18 cellular contexts compared by ENCODE assay signal in genomic region chr4:169968999-169969398, GRCh38. TPM values are rescaled to one million over a fixed set of nuclear protein-coding genes. Genes with fewer than 3 reads are reported as not detected.
DNase-seq lines count a peak whose midpoint lies in the region; ATAC-seq and TF ChIP-seq lines count a peak whose summit lies in the region.
"Had no signal": no experiment of that assay in that cellular context is flagged by ENCODE, and none has a peak within 500 bp of the region (broad histone marks: within the 10 kb centered on the region; RNA-seq: fewer than 3 reads in every experiment).

No MANE protein-coding gene starts in this region.

- H3K9me3 Mint-ChIP-seq in activated T-cell treated with anti-CD3 and anti-CD28 coated beads, Interleukin-2, amount 50 U/mL, for 72 hours = no peaks in the 10 kb centered on the region
- no peaks in the 10 kb centered on the region for H3K9me3 Mint-ChIP-seq in activated T-cell treated with anti-CD3 and anti-CD28 coated beads, Interleukin-2, amount 50 U/mL, for 24 hours
- H3K9me3 Mint-ChIP-seq in activated T-helper 17 cell treated with anti-CD3 and anti-CD28 coated beads, Interleukin-2, amount 50 U/mL, for 72 hours = no peaks in the 10 kb centered on the region

- no peak overlapping the region for H3K27ac ChIP-seq in foreskin keratinocyte
- no peak overlapping the region for H3K27ac ChIP-seq in right cardiac atrium (ENCODE audit: low read length)
- no peak overlapping the region for H3K27ac ChIP-seq in esophagus muscularis mucosa (replicated peaks in 1 of 4)
- H3K27ac ChIP-seq: 22Rv1, cardiac muscle cell, heart right ventricle, left ventricle myocardium inferior, prostate gland had no signal

- no peak for TF ChIP-seq POLR2A in esophagus muscularis mucosa (IDR thresholded peaks at IDR 0.05; ENCODE audit: low read depth)

- no peaks in the 10 kb centered on the region for H3K27me3 ChIP-seq in foreskin keratinocyte
- no peaks in the 10 kb centered on the region for H3K27me3 ChIP-seq in right cardiac atrium (ENCODE audit: control insufficient read depth, insufficient read depth)
- H3K27me3 ChIP-seq in esophagus muscularis mucosa = peaks cover 0 to 4% (median 0%) of the 10 kb centered on the region in 4 donors
- H3K27me3 ChIP-seq: cardiac muscle cell, tibial artery had no signal

- TF ChIP-seq EP300 in esophagus muscularis mucosa (IDR thresholded peaks at IDR 0.05) = no peak

- H3K4me1 ChIP-seq in foreskin keratinocyte = no peaks in the 10 kb centered on the region
- no peaks in the 10 kb centered on the region for H3K4me1 ChIP-seq in right cardiac atrium (ENCODE audit: control insufficient read depth, insufficient read depth, low read length)
- no peaks in the 10 kb centered on the region for H3K4me1 ChIP-seq in esophagus muscularis mucosa
- H3K4me1 ChIP-seq: prostate gland had no signal

- ATAC-seq in activated T-cell treated with anti-CD3 and anti-CD28 coated beads, Interleukin-2, amount 50 U/mL, for 72 hours (replicated peaks in 1 of 2) = peak in 1 of 2 donors; percentile 70
- peak; percentile 52 for ATAC-seq in activated T-helper 17 cell treated with anti-CD3 and anti-CD28 coated beads, Interleukin-2, amount 50 U/mL, for 72 hours (replicated peaks)
- ATAC-seq in foreskin keratinocyte (peak; percentile 81), HG03432 (IDR thresholded peaks at IDR 0.05; ENCODE audit: unreplicated experiment) (no peak), right cardiac atrium (no peak)
- ATAC-seq: heart right ventricle, PC-3 had no signal

- TF ChIP-seq CTCF in foreskin keratinocyte (conservative IDR thresholded peaks at IDR 0.05) (no peak), esophagus muscularis mucosa (IDR thresholded peaks at IDR 0.05) (no peak)

- H3K36me3 ChIP-seq in esophagus muscularis mucosa = no peaks in the 10 kb centered on the region
- H3K36me3 ChIP-seq: cardiac muscle cell, heart right ventricle, left ventricle myocardium inferior, prostate gland, tibial artery had no signal

- DNase-seq in activated T-cell treated with anti-CD3 and anti-CD28 coated beads, Interleukin-2, amount 50 U/mL, for 72 hours = peak; percentile 2 to 4
- no peak for DNase-seq in activated T-cell treated with anti-CD3 and anti-CD28 coated beads, Interleukin-2, amount 50 U/mL, for 24 hours
- DNase-seq in foreskin keratinocyte (peak; percentile 31 to 73), right cardiac atrium (no peak), esophagus muscularis mucosa (ENCODE audit: extremely low spot score) (no peak), inferior parietal cortex (ENCODE audit: extremely low spot score) (no peak)
- DNase-seq: H9; heart right ventricle; Karpas-422; left ventricle myocardium inferior; PC-3; stimulated activated CD8-positive, alpha-beta memory T cell treated with anti-CD3 and anti-CD28 coated beads, Interleukin-4, amount 100 ng/mL, for 48 hours; tibial artery had no signal

- peaks cover 1% of the 10 kb centered on the region for H3K27me3 Mint-ChIP-seq in activated T-cell treated with anti-CD3 and anti-CD28 coated beads, Interleukin-2, amount 50 U/mL, for 72 hours (ENCODE audit: low read depth)
- peaks cover 2% of the 10 kb centered on the region for H3K27me3 Mint-ChIP-seq in activated T-cell treated with anti-CD3 and anti-CD28 coated beads, Interleukin-2, amount 50 U/mL, for 24 hours
- peaks cover 8% of the 10 kb centered on the region for H3K27me3 Mint-ChIP-seq in activated T-helper 17 cell treated with anti-CD3 and anti-CD28 coated beads, Interleukin-2, amount 50 U/mL, for 72 hours

- 46% methylated on average over 2 of the region's 2 CpGs for WGBS in right cardiac atrium
- WGBS in esophagus muscularis mucosa = 69% methylated on average over 2 of the region's 2 CpGs

- H3K9me3 ChIP-seq in right cardiac atrium (ENCODE audit: control insufficient read depth, low read length) (no peaks in the 10 kb centered on the region), esophagus muscularis mucosa (no peaks in the 10 kb centered on the region)
- H3K9me3 ChIP-seq: prostate gland, tibial artery had no signal

- H3K36me3 Mint-ChIP-seq in activated T-cell treated with anti-CD3 and anti-CD28 coated beads, Interleukin-2, amount 50 U/mL, for 72 hours (ENCODE audit: insufficient read depth in 2 of 2) = no peaks in the 10 kb centered on the region
- no peaks in the 10 kb centered on the region for H3K36me3 Mint-ChIP-seq in activated T-cell treated with anti-CD3 and anti-CD28 coated beads, Interleukin-2, amount 50 U/mL, for 24 hours (ENCODE audit: low read depth)
- no peaks in the 10 kb centered on the region for H3K36me3 Mint-ChIP-seq in activated T-helper 17 cell treated with anti-CD3 and anti-CD28 coated beads, Interleukin-2, amount 50 U/mL, for 72 hours (ENCODE audit: low read depth)

- no peak overlapping the region for H3K27ac Mint-ChIP-seq in activated T-cell treated with anti-CD3 and anti-CD28 coated beads, Interleukin-2, amount 50 U/mL, for 72 hours
- no peak overlapping the region for H3K27ac Mint-ChIP-seq in activated T-cell treated with anti-CD3 and anti-CD28 coated beads, Interleukin-2, amount 50 U/mL, for 24 hours
- H3K27ac Mint-ChIP-seq in activated T-helper 17 cell treated with anti-CD3 and anti-CD28 coated beads, Interleukin-2, amount 50 U/mL, for 72 hours = no peak overlapping the region
- H3K27ac Mint-ChIP-seq: H9 had no signal

- no peak overlapping the region for H3K4me3 ChIP-seq in right cardiac atrium (ENCODE audit: low read length)
- no peak overlapping the region for H3K4me3 ChIP-seq in esophagus muscularis mucosa
- H3K4me3 ChIP-seq: cardiac muscle cell, heart right ventricle, left ventricle myocardium inferior, prostate gland, tibial artery had no signal

- H3K4me3 Mint-ChIP-seq in activated T-cell treated with anti-CD3 and anti-CD28 coated beads, Interleukin-2, amount 50 U/mL, for 72 hours = no peak overlapping the region
- H3K4me3 Mint-ChIP-seq in activated T-cell treated with anti-CD3 and anti-CD28 coated beads, Interleukin-2, amount 50 U/mL, for 24 hours = no peak overlapping the region
- no peak overlapping the region for H3K4me3 Mint-ChIP-seq in activated T-helper 17 cell treated with anti-CD3 and anti-CD28 coated beads, Interleukin-2, amount 50 U/mL, for 72 hours
- H3K4me3 Mint-ChIP-seq: H9 had no signal

- intact Hi-C loops in right cardiac atrium (cut with DNase I) = no loop called here
- intact Hi-C loops in esophagus muscularis mucosa (cut with DNase I) = no loop called here

- H3K4me1 Mint-ChIP-seq in activated T-cell treated with anti-CD3 and anti-CD28 coated beads, Interleukin-2, amount 50 U/mL, for 72 hours (ENCODE audit: low read depth) = no peaks in the 10 kb centered on the region
- H3K4me1 Mint-ChIP-seq in activated T-cell treated with anti-CD3 and anti-CD28 coated beads, Interleukin-2, amount 50 U/mL, for 24 hours (ENCODE audit: low read depth) = no peaks in the 10 kb centered on the region
- H3K4me1 Mint-ChIP-seq in activated T-helper 17 cell treated with anti-CD3 and anti-CD28 coated beads, Interleukin-2, amount 50 U/mL, for 72 hours = no peaks in the 10 kb centered on the region

RNA-seq across cellular contexts. Expression of gene MFAP3L, which starts 57.2 kb away (rescaled TPM):
- 1 to 10 TPM; 1.2 to 1.7 TPM for total RNA-seq in activated T-cell treated with anti-CD3 and anti-CD28 coated beads, Interleukin-2, amount 50 U/mL, for 72 hours
- total RNA-seq in activated T-helper 17 cell treated with anti-CD3 and anti-CD28 coated beads, Interleukin-2, amount 50 U/mL, for 72 hours = 1 to 10 TPM in 1 of 2 donors, under 1 TPM in 1; 0.66 to 1.1 TPM
- total RNA-seq in foreskin keratinocyte = 4.8 and 6.9 TPM in 2 replicates
- 1.4 and 1.7 TPM in 2 replicates for polyA plus RNA-seq in foreskin keratinocyte
- total RNA-seq in right cardiac atrium = 1 to 10 TPM; 3.2 to 6.2 (median 5.2) TPM
- 1.3 TPM for polyA plus RNA-seq in right cardiac atrium
- total RNA-seq in esophagus muscularis mucosa = 1 to 10 TPM; 5.0 to 9.1 (median 6.4) TPM

Comparison
In these comparisons a context has a peak if more than half of its experiments do, and no peak if none do; other contexts are left out.
1. DNase-seq: peak in activated T-cell treated with anti-CD3 and anti-CD28 coated beads, Interleukin-2, amount 50 U/mL, for 72 hours (2 of 2) and foreskin keratinocyte (2 of 2); none in activated T-cell treated with anti-CD3 and anti-CD28 coated beads, Interleukin-2, amount 50 U/mL, for 24 hours (single experiment), right cardiac atrium (0 of 3), esophagus muscularis mucosa (single experiment) and inferior parietal cortex (single experiment).
2. ATAC-seq: peak in activated T-helper 17 cell treated with anti-CD3 and anti-CD28 coated beads, Interleukin-2, amount 50 U/mL, for 72 hours (single experiment) and foreskin keratinocyte (single experiment); none in HG03432 (single experiment) and right cardiac atrium (0 of 2).